1 cellular context compared by ENCODE assay signal in genomic region chr2:119691651-119692245, GRCh38.
A peak's percentile ranks its signal among the peaks of the same experiment; 100 is the strongest.
TF ChIP-seq lines count a peak whose summit lies in the region.

No MANE protein-coding gene starts in this region.

TF ChIP-seq in HepG2, 621 proteins besides CTCF, POLR2A, EP300 and RAD21 (continued from another document and continues in another):
- TF ChIP-seq HMGXB4 (CRISPR knock-in tag; IDR thresholded peaks at IDR 0.05; ENCODE audit: borderline replicate concordance in 1 of 2, low read depth in 1 of 2) = 0 out of 4 replicates have a peak, but pooled peaks have one; percentile 16 to 19
- TF ChIP-seq IRX3 (CRISPR knock-in tag; IDR thresholded peaks at IDR 0.05; ENCODE audit: borderline replicate concordance, low read depth) = no peak
- TF ChIP-seq ZNF142 (CRISPR knock-in tag; IDR thresholded peaks at IDR 0.05) = no peak
- peak; percentile 67; the same call in 1 of the 2 replicates for TF ChIP-seq THAP9 (CRISPR knock-in tag; IDR thresholded peaks at IDR 0.05; ENCODE audit: borderline replicate concordance)
- TF ChIP-seq ARID5B (CRISPR knock-in tag; IDR thresholded peaks at IDR 0.05) = peak; percentile 35; the same call in 1 of the 2 replicates
- peak; percentile 48; the same call in 1 of the 2 replicates for TF ChIP-seq UBTF (CRISPR knock-in tag; IDR thresholded peaks at IDR 0.05)
- no peak for TF ChIP-seq JUNB (CRISPR knock-in tag; IDR thresholded peaks at IDR 0.05; ENCODE audit: borderline replicate concordance)
- no peak for TF ChIP-seq GABPA (IDR thresholded peaks at IDR 0.05; ENCODE audit: low read depth, low read length)
- 0 out of 2 replicates have a peak, but pooled peaks have one; percentile 24 for TF ChIP-seq GABPA (CRISPR knock-in tag; IDR thresholded peaks at IDR 0.05; ENCODE audit: low read depth)
- no peak for TF ChIP-seq BRD4 (CRISPR knock-in tag; IDR thresholded peaks at IDR 0.05)
- TF ChIP-seq THAP11 (CRISPR knock-in tag; IDR thresholded peaks at IDR 0.05) = 0 out of 2 replicates have a peak, but pooled peaks have one; percentile 33
- TF ChIP-seq ZBTB3 (CRISPR knock-in tag; IDR thresholded peaks at IDR 0.05; ENCODE audit: borderline replicate concordance, low read depth) = no peak
- no peak for TF ChIP-seq ZNF7 (CRISPR knock-in tag; IDR thresholded peaks at IDR 0.05)
- TF ChIP-seq PCBP2 (optimal IDR thresholded peaks at IDR 0.05; ENCODE audit: low read depth, low read length, poor library complexity, severe bottlenecking) = no peak
- TF ChIP-seq ZNF350 (CRISPR knock-in tag; IDR thresholded peaks at IDR 0.05; ENCODE audit: borderline replicate concordance, low read depth) = peak; percentile 45; the same call in 1 of the 2 replicates
- no peak for TF ChIP-seq ZBTB34 (CRISPR knock-in tag; IDR thresholded peaks at IDR 0.05)
- TF ChIP-seq STAG1 (CRISPR knock-in tag; IDR thresholded peaks at IDR 0.05) = no peak
- TF ChIP-seq MXD3 (CRISPR knock-in tag; IDR thresholded peaks at IDR 0.05) = peak; percentile 31; the same call in 1 of the 2 replicates
- TF ChIP-seq ZBTB25 (CRISPR knock-in tag; IDR thresholded peaks at IDR 0.05) = 0 out of 2 replicates have a peak, but pooled peaks have one; percentile 36
- TF ChIP-seq ZFYVE20 (CRISPR knock-in tag; IDR thresholded peaks at IDR 0.05; ENCODE audit: borderline replicate concordance, low read depth) = no peak
- no peak for TF ChIP-seq ELK4 (CRISPR knock-in tag; IDR thresholded peaks at IDR 0.05; ENCODE audit: borderline replicate concordance)
- 0 out of 2 replicates have a peak, but pooled peaks have one; percentile 64 for TF ChIP-seq ZBTB7A (CRISPR knock-in tag; IDR thresholded peaks at IDR 0.05)
- no peak for TF ChIP-seq PREB (CRISPR knock-in tag; IDR thresholded peaks at IDR 0.05)
- TF ChIP-seq PAX8 (CRISPR knock-in tag; IDR thresholded peaks at IDR 0.05; ENCODE audit: borderline replicate concordance) = no peak
- TF ChIP-seq HHEX (CRISPR knock-in tag; IDR thresholded peaks at IDR 0.05) = no peak
- TF ChIP-seq SOX5 (CRISPR knock-in tag; IDR thresholded peaks at IDR 0.05; ENCODE audit: borderline replicate concordance) = peak; percentile 70; the same call in 1 of the 2 replicates
- no peak for TF ChIP-seq ZFP41 (CRISPR knock-in tag; IDR thresholded peaks at IDR 0.05; ENCODE audit: borderline replicate concordance)
